ENCODE assay signal across 8 cellular contexts in the genomic region with DNA sequence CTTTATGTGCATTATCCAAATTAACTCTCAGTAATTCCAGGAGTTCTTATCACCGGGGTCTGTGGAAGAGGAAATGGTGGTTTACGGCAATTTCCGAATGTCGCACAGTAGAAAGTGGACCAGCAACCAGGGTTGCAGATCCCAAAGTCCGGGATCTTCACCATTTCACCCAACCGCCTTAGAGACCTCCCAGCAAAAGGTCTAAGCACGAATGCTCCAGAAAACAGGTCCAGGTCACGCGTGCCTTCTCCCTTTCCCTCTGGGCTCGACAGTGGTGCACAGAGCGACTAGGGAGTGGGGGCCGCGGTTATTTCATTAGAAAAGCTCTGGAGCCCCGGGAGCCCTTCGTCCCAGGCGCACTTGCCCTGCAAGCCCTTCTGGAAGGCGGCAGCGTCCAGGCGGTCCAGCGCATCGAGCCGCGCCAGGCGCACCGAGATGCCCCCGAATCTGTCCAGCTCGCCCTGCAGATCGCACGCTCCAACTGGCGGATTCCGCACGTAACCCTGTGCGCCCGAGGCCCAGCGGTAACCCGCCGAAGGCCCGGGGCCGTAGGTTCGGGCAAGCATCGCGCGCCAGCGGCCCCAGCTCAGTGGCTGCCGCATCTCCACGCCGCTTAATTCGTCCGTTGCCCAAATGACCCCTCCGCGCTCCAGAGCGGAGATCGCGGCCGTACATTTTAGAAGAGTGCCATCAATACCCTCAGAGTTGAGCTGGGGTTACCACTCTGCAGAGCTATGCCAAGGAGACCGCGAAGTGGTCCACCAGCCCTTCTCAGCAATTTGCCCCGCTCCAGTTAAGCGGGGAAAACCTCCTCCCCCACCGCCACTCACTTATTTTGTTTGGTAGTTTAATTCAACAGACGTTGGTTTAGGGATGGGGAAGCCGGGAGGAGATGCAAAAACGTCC. TPM values are rescaled to one million over a fixed set of nuclear protein-coding genes. Genes with fewer than 3 reads are reported as not detected.
DNase-seq lines count a peak whose midpoint lies in the region; ATAC-seq and TF ChIP-seq lines count a peak whose summit lies in the region.

A gene with protein sequence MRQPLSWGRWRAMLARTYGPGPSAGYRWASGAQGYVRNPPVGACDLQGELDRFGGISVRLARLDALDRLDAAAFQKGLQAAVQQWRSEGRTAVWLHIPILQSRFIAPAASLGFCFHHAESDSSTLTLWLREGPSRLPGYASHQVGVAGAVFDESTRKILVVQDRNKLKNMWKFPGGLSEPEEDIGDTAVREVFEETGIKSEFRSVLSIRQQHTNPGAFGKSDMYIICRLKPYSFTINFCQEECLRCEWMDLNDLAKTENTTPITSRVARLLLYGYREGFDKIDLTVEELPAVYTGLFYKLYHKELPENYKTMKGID (minus strand): TSS at position 627 of the 906 bp plus-strand sequence. CDS start 25 bp downstream, at position 602.

- no peaks in the 10 kb centered on the region for H3K9me2 ChIP-seq in neural cell (ENCODE audit: insufficient read depth, low read length)

- TF ChIP-seq CTCF in Panc1 (IDR thresholded peaks at IDR 0.05): no peak
- TF ChIP-seq CTCF in foreskin fibroblast (IDR thresholded peaks at IDR 0.05; ENCODE audit: low read depth, low read length): no peak
- TF ChIP-seq CTCF in neural cell (IDR thresholded peaks at IDR 0.05; ENCODE audit: poor library complexity, severe bottlenecking): no peak
- no peak for TF ChIP-seq CTCF in testis (IDR thresholded peaks at IDR 0.05)

- no peak for TF ChIP-seq EP300 in neural cell (conservative IDR thresholded peaks at IDR 0.05; ENCODE audit: poor library complexity, severe bottlenecking)

- intact Hi-C loops in Panc1 (cut with micrococcal nuclease; ENCODE audit: unreplicated experiment) (loop anchor here (10.0 kb wide), 1 partner anchor 327 kb away; no protein-coding TSS in a partner anchor), testis (cut with DNase I; ENCODE audit: low total_unique reads) (no loop called here)

- BruUV-seq in Panc1 (replicated peaks; lab: Mats Ljungman, UMichigan): no TSS peak

- peak within 1 kb of the TSS; percentile 75 for H3K9ac ChIP-seq in neural cell (ENCODE audit: low read length)

- TF ChIP-seq POLR2A in testis (IDR thresholded peaks at IDR 0.05): no peak

- ATAC-seq in GM21381 (IDR thresholded peaks at IDR 0.05; ENCODE audit: unreplicated experiment): peak; percentile 68
- peak; percentile 85 for ATAC-seq in Panc1

- in situ Hi-C loops in Panc1 (cut with HindIII; ENCODE audit: low pct_unique_long_range_greater_than_20kb, low sequenced_read_pairs): no loop called here

- peak within 1 kb of the TSS; percentile 94 for H3K27ac ChIP-seq in Panc1 (ENCODE audit: low read length)
- H3K27ac ChIP-seq in neural cell (ENCODE audit: low read length): peak within 1 kb of the TSS; percentile 64
- peak within 1 kb of the TSS; percentile 76 to 82 for H3K27ac ChIP-seq in testis

- peak; percentile 26 for TF ChIP-seq RAD21 in neural cell (conservative IDR thresholded peaks at IDR 0.05)

- CTCF ChIA-PET in Panc1 (lab: Charles Lee): interaction anchor here (0.7 kb wide), 1 partner anchor 73 kb away, joined by 16 read pairs; no protein-coding TSS in a partner anchor

- peak within 1 kb of the TSS; percentile 94 to 98 for H3K4me3 ChIP-seq in Panc1 (ENCODE audit: low read depth in 2 of 2, low read length in 2 of 2)
- H3K4me3 ChIP-seq in foreskin fibroblast (ENCODE audit: low read depth in 1 of 2, low read length in 2 of 2): peak within 1 kb of the TSS; percentile 62 to 86
- H3K4me3 ChIP-seq in neural cell (ENCODE audit: low read length): peak within 1 kb of the TSS; percentile 89
- H3K4me3 ChIP-seq in testis: peak within 1 kb of the TSS; percentile 89 to 91

- no peaks in the 10 kb centered on the region for H3K9me3 ChIP-seq in Panc1 (ENCODE audit: control insufficient read depth, insufficient read depth, low read depth, low read length)
- no peaks in the 10 kb centered on the region for H3K9me3 ChIP-seq in neural cell (ENCODE audit: low read length)
- no peaks in the 10 kb centered on the region for H3K9me3 ChIP-seq in testis

- H3K4me1 ChIP-seq in Panc1 (ENCODE audit: control insufficient read depth, insufficient read depth, low read length): peaks cover 19% of the 10 kb centered on the region
- peaks cover 6% of the 10 kb centered on the region for H3K4me1 ChIP-seq in testis

- WGBS in testis, 2 donors: 0 to 1% methylated on average over 28 to 62 of the region's 63 CpGs

- peaks cover 23% of the 10 kb centered on the region for H3K79me2 ChIP-seq in neural cell (replicated peaks; ENCODE audit: insufficient read depth, low read length)

- peak within 1 kb of the TSS; percentile 74 for H3K4me2 ChIP-seq in neural cell (ENCODE audit: low read length)

- peaks cover 9% of the 10 kb centered on the region for H3K36me3 ChIP-seq in Panc1 (ENCODE audit: control insufficient read depth, insufficient read depth, low read length)
- no peaks in the 10 kb centered on the region for H3K36me3 ChIP-seq in neural cell (ENCODE audit: insufficient read depth, low read length)
- H3K36me3 ChIP-seq in testis (ENCODE audit: low read depth, missing control alignments): no peaks in the 10 kb centered on the region

- H4K20me1 ChIP-seq in neural cell (ENCODE audit: insufficient read depth): no peaks in the 10 kb centered on the region

- DNase-seq in DMS53 (lab: John Stamatoyannopoulos, UW) (peak; percentile 68), HS-27A (ENCODE audit: low read depth) (peak; percentile 41), Panc1 (ENCODE audit: low read depth, low spot score) (no peak), foreskin fibroblast (peak; percentile 67 to 88), testis (peak; percentile 87)
- DNase-seq in activated effector memory CD4-positive, alpha-beta T cell treated with anti-CD3 and anti-CD28 coated beads, Interleukin-2, amount 50 U/mL, for 16 hours: peak; percentile 76

- H3K27me3 ChIP-seq in Panc1 (ENCODE audit: control insufficient read depth, insufficient read depth, low read length) (no peaks in the 10 kb centered on the region), neural cell (ENCODE audit: insufficient read depth, low read depth, low read length) (no peaks in the 10 kb centered on the region), testis (no peaks in the 10 kb centered on the region)

- H3F3A ChIP-seq in neural cell (ENCODE audit: insufficient read depth, low read length, poor library complexity, severe bottlenecking): no peaks in the 10 kb centered on the region

- POLR2A ChIA-PET in Panc1 (lab: Charles Lee): interaction anchor here (1.1 kb wide), 1 partner anchor 8 kb away, joined by 3 read pairs; no protein-coding TSS in a partner anchor

- peak within 1 kb of the TSS; percentile 93 for H2AFZ ChIP-seq in neural cell (ENCODE audit: low read depth, low read length)

TF ChIP-seq in neural cell, 6 proteins besides CTCF, POLR2A, EP300 and RAD21:
- TF ChIP-seq EZH2 (IDR thresholded peaks at IDR 0.05; ENCODE audit: borderline replicate concordance, insufficient read depth, low read length, poor library complexity, severe bottlenecking): no peak
- TF ChIP-seq MXI1 (conservative IDR thresholded peaks at IDR 0.05; ENCODE audit: poor library complexity, severe bottlenecking): no peak
- TF ChIP-seq SMC3 (conservative IDR thresholded peaks at IDR 0.05; ENCODE audit: poor library complexity): no peak
- TF ChIP-seq, protein P1, sequence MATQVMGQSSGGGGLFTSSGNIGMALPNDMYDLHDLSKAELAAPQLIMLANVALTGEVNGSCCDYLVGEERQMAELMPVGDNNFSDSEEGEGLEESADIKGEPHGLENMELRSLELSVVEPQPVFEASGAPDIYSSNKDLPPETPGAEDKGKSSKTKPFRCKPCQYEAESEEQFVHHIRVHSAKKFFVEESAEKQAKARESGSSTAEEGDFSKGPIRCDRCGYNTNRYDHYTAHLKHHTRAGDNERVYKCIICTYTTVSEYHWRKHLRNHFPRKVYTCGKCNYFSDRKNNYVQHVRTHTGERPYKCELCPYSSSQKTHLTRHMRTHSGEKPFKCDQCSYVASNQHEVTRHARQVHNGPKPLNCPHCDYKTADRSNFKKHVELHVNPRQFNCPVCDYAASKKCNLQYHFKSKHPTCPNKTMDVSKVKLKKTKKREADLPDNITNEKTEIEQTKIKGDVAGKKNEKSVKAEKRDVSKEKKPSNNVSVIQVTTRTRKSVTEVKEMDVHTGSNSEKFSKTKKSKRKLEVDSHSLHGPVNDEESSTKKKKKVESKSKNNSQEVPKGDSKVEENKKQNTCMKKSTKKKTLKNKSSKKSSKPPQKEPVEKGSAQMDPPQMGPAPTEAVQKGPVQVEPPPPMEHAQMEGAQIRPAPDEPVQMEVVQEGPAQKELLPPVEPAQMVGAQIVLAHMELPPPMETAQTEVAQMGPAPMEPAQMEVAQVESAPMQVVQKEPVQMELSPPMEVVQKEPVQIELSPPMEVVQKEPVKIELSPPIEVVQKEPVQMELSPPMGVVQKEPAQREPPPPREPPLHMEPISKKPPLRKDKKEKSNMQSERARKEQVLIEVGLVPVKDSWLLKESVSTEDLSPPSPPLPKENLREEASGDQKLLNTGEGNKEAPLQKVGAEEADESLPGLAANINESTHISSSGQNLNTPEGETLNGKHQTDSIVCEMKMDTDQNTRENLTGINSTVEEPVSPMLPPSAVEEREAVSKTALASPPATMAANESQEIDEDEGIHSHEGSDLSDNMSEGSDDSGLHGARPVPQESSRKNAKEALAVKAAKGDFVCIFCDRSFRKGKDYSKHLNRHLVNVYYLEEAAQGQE (IDR thresholded peaks at IDR 0.05; ENCODE audit: borderline replicate concordance): peak; percentile 12
- TF ChIP-seq POLR2AphosphoS5 (IDR thresholded peaks at IDR 0.05): no peak
- TF ChIP-seq TAF1 (IDR thresholded peaks at IDR 0.05; ENCODE audit: low read depth): no peak
TF ChIP-seq in neural cell: peak in this region for 1.

RNA-seq across cellular contexts. Expression of the gene that starts here (rescaled TPM):
- total RNA-seq in Panc1 (2021; ENCODE audit: unreplicated experiment) (7.5 TPM), testis (10 to 100 TPM; 12.0 to 15.4 TPM)
- polyA plus RNA-seq in Panc1 (2012; ENCODE audit: insufficient read length): 5.1 TPM
- polyA plus RNA-seq in neural cell (12.4 and 12.5 TPM in 2 replicates), testis (ENCODE audit: insufficient read depth, low read depth, low replicate concordance) (16.6 TPM)
- 7.1 and 8.8 TPM in 2 replicates for polyA minus RNA-seq in neural cell
